ENCODE assay signal across 8 cellular contexts in the genomic region with DNA sequence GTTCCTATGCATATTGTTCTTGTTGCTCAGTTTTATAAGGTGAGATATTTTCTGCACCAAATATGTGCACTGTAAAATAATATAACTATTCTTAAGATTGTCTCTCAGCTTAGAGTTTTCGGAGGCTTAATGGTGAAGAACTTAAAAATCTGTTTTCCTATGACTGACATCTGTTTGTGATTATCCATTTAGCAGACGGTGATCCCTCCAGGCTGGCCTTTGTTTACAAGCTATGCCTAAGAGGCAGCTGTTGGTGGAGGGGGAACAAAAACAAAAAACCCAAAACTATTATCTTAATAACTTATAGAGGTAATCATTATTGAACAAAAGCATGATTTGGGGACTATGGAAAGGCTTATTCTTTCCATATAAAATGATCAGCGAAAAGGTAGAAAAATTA. TPM values are rescaled to one million over a fixed set of nuclear protein-coding genes. Genes with fewer than 3 reads are reported as not detected.
DNase-seq lines count a peak whose midpoint lies in the region; ATAC-seq, FAIRE-seq and TF ChIP-seq lines count a peak whose summit lies in the region.

No MANE protein-coding gene starts in this region.

- peak; percentile 44 for FAIRE-seq in GM19239 (lab: Jason Lieb, UNC)

- no peaks in the 10 kb centered on the region for H3K36me3 ChIP-seq in mesodermal cell (ENCODE audit: control insufficient read depth, insufficient read depth, low read length)

- peaks cover 34% of the 10 kb centered on the region for H3K4me1 ChIP-seq in mesodermal cell (ENCODE audit: control insufficient read depth, insufficient read depth, low read length, poor library complexity, severe bottlenecking)

- DNase-seq in AG10803 (ENCODE audit: low read depth) (peak; percentile 58), GM19239 (ENCODE audit: insufficient read length, low spot score) (no peak), cerebellar cortex (ENCODE audit: low spot score) (no peak), NCI-H2107 (lab: John Stamatoyannopoulos, UW) (no peak), head of caudate nucleus (no peak)
- DNase-seq in activated naive CD8-positive, alpha-beta T cell treated with anti-CD3 and anti-CD28 coated beads, Interleukin-2, amount 50 U/mL, for 24 hours, result no peak

- H3K27ac ChIP-seq in mesodermal cell (ENCODE audit: low read depth, low read length, severe bottlenecking), result peak overlapping the region; percentile 97

- no peak for ATAC-seq in activated naive CD8-positive, alpha-beta T cell treated with anti-CD3 and anti-CD28 coated beads, Interleukin-2, amount 50 U/mL, for 24 hours
- no peak for ATAC-seq in HG02763 (IDR thresholded peaks at IDR 0.05; ENCODE audit: unreplicated experiment)

- intact Hi-C loops in head of caudate nucleus (cut with DNase I), result no loop called here

- TF ChIP-seq CTCF in AG10803 (conservative IDR thresholded peaks at IDR 0.05; ENCODE audit: low read length), result no peak

- peak overlapping the region; percentile 84 for H3K27ac Mint-ChIP-seq in activated naive CD8-positive, alpha-beta T cell treated with anti-CD3 and anti-CD28 coated beads, Interleukin-2, amount 50 U/mL, for 24 hours

- H3K27me3 Mint-ChIP-seq in activated naive CD8-positive, alpha-beta T cell treated with anti-CD3 and anti-CD28 coated beads, Interleukin-2, amount 50 U/mL, for 24 hours, result peaks cover 2% of the 10 kb centered on the region

- peaks cover 50% of the 10 kb centered on the region for H3K4me1 Mint-ChIP-seq in activated naive CD8-positive, alpha-beta T cell treated with anti-CD3 and anti-CD28 coated beads, Interleukin-2, amount 50 U/mL, for 24 hours

- H3K9me3 Mint-ChIP-seq in activated naive CD8-positive, alpha-beta T cell treated with anti-CD3 and anti-CD28 coated beads, Interleukin-2, amount 50 U/mL, for 24 hours, result no peaks in the 10 kb centered on the region

- H3K4me3 Mint-ChIP-seq in activated naive CD8-positive, alpha-beta T cell treated with anti-CD3 and anti-CD28 coated beads, Interleukin-2, amount 50 U/mL, for 24 hours, result peak overlapping the region; percentile 73

- H3K36me3 Mint-ChIP-seq in activated naive CD8-positive, alpha-beta T cell treated with anti-CD3 and anti-CD28 coated beads, Interleukin-2, amount 50 U/mL, for 24 hours (ENCODE audit: low read depth), result no peaks in the 10 kb centered on the region

- 89% methylated on average over 1 of the region's 3 CpGs; no CpG with 5 or more reads in 1 of the 2 experiments for WGBS in mesodermal cell (ENCODE audit: insufficient coverage in 2 of 2), 2 experiments

- H3K9me3 ChIP-seq in mesodermal cell (ENCODE audit: control insufficient read depth, low read length), result peaks cover 6% of the 10 kb centered on the region

- H3K4me3 ChIP-seq in AG10803 (ENCODE audit: low read length), result peak overlapping the region; percentile 63
- H3K4me3 ChIP-seq in mesodermal cell (ENCODE audit: extremely low read depth, insufficient read depth, low read length, poor library complexity, severe bottlenecking), result no peak overlapping the region

RNA-seq across cellular contexts. Expression of a gene that starts 0.7 kb away (rescaled TPM):
- 0.77 TPM for polyA plus RNA-seq in mesodermal cell (2013, experiment 1 of 2)
- polyA plus RNA-seq in mesodermal cell (2013, experiment 2 of 2), result 0.81 TPM
